Comparison of ENCODE assay signal across 16 cellular contexts in the genomic region with DNA sequence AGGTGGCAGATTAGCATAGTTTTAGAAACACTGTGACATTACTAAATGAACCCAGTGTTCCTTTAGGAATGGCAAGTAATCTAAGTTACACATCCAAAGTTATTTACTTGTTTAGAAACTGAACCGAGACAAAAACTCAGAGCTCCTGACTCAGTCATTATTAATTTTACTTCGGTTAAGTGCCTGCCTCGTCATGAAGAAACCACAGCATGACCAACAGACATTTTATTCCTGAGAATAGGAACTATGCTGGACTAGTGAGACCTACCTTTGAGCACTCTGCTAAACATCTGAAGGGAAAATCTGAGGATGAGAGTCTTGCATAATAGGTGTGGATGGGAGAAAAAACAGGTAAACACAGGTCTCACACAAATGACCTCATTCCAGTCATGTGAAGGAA. TPM values are rescaled to one million over a fixed set of nuclear protein-coding genes. Genes with fewer than 3 reads are reported as not detected.
DNase-seq lines count a peak whose midpoint lies in the region; TF ChIP-seq lines count a peak whose summit lies in the region.
"Had no signal": no experiment of that assay in that cellular context is flagged by ENCODE, and none has a peak within 500 bp of the region (broad histone marks: within the 10 kb centered on the region; RNA-seq: fewer than 3 reads in every experiment).

No MANE protein-coding gene starts in this region.

- H4K91ac ChIP-seq in mesenchymal stem cell (ENCODE audit: low read length): no peak overlapping the region

- no peak overlapping the region for H3K9ac ChIP-seq in mammary epithelial cell (ENCODE audit: insufficient read depth, low read length)
- H3K9ac ChIP-seq in mesenchymal stem cell (ENCODE audit: low read length): no peak overlapping the region
- H3K9ac ChIP-seq: BLaER1 treated with 17β-estradiol and CSF1 and Interleukin-3, amounts not matched to agents 10 nM and 100 nM had no signal

- H3K14ac ChIP-seq in mesenchymal stem cell (ENCODE audit: low read length in 2 of 2): no peak overlapping the region

- H2AFZ ChIP-seq in mammary epithelial cell (ENCODE audit: low read depth, low read length) (no peak overlapping the region), mesenchymal stem cell (ENCODE audit: low read depth, low read length) (no peak overlapping the region)

- no peak overlapping the region for H2BK120ac ChIP-seq in mesenchymal stem cell (ENCODE audit: low read depth, low read length)

- peaks cover 8% of the 10 kb centered on the region for H3K27me3 ChIP-seq in mammary epithelial cell (ENCODE audit: insufficient read depth, low read length)
- H3K27me3 ChIP-seq in mesenchymal stem cell (ENCODE audit: control insufficient read depth in 1 of 2, insufficient read depth in 1 of 2, low read length in 2 of 2): peaks cover 0 to 20% of the 10 kb centered on the region in 2 experiments

- no peak overlapping the region for H2AK5ac ChIP-seq in mesenchymal stem cell (ENCODE audit: low read length, severe bottlenecking)

- H3K27ac ChIP-seq in mammary epithelial cell (ENCODE audit: insufficient read depth, low read depth, low read length): no peak overlapping the region
- H3K27ac ChIP-seq in mesenchymal stem cell (ENCODE audit: low read length, poor library complexity, severe bottlenecking): no peak overlapping the region
- H3K27ac ChIP-seq: BLaER1 treated with 17β-estradiol and CSF1 and Interleukin-3, amounts not matched to agents 10 nM and 100 nM had no signal

- dilution Hi-C loops in mammary epithelial cell (cut with HindIII; ENCODE audit: low sequenced_read_pairs): no loop called here

- H3K4me2 ChIP-seq in mammary epithelial cell (ENCODE audit: insufficient read depth, low read depth, low read length): no peak overlapping the region
- H3K4me2 ChIP-seq in mesenchymal stem cell (ENCODE audit: low read length, poor library complexity, severe bottlenecking): no peak overlapping the region
- H3K4me2 ChIP-seq: BLaER1 treated with 17β-estradiol and CSF1 and Interleukin-3, amounts not matched to agents 10 nM and 100 nM had no signal

- H2BK12ac ChIP-seq in mesenchymal stem cell (ENCODE audit: low read length in 2 of 2): no peak overlapping the region

- POLR2A ChIA-PET in MCF 10A (lab: Yijun Ruan, JAX): no interaction called here

- CTCF ChIA-PET in mammary epithelial cell (lab: Charles Lee; ENCODE audit: low non-redundant PET) (no interaction called here), MCF 10A (lab: Yijun Ruan, JAX) (no interaction called here)

- H3K4me3 ChIP-seq in mammary epithelial cell (replicated peaks in 1 of 3; ENCODE audit: insufficient read depth in 1 of 3, low read depth in 2 of 3, low read length in 3 of 3) (no peak overlapping the region), mesenchymal stem cell (ENCODE audit: insufficient read depth in 1 of 2, low read depth in 1 of 2, low read length in 2 of 2) (no peak overlapping the region)
- H3K4me3 ChIP-seq: BLaER1 treated with 17β-estradiol and CSF1 and Interleukin-3, amounts not matched to agents 10 nM and 100 nM; HAP-1; K562 had no signal

- no peaks in the 10 kb centered on the region for H3K79me1 ChIP-seq in mesenchymal stem cell (replicated peaks; ENCODE audit: low read length, poor library complexity, severe bottlenecking)

- H2BK5ac ChIP-seq in mesenchymal stem cell (ENCODE audit: low read depth, low read length, poor library complexity, severe bottlenecking): no peak overlapping the region

- TF ChIP-seq CTCF in mammary epithelial cell (conservative IDR thresholded peaks at IDR 0.05 in 1 of 2, IDR thresholded peaks at IDR 0.05 in 1 of 2; ENCODE audit: extremely low read depth in 1 of 2, insufficient read depth in 1 of 2, low read depth in 1 of 2, low read length in 2 of 2): no peak
- TF ChIP-seq CTCF in MCF 10A (IDR thresholded peaks at IDR 0.05; ENCODE audit: unreplicated experiment): no peak
- TF ChIP-seq CTCF in brain (conservative IDR thresholded peaks at IDR 0.05): no peak

- no TSS peak for BruUV-seq in mammary epithelial cell (replicated peaks; lab: Mats Ljungman, UMichigan)
- BruUV-seq in MCF 10A (replicated peaks; lab: Mats Ljungman, UMichigan): no TSS peak

- peaks cover 8% of the 10 kb centered on the region for H3K9me3 Mint-ChIP-seq in MCF 10A (ENCODE audit: unreplicated experiment)
- no peaks in the 10 kb centered on the region for H3K9me3 Mint-ChIP-seq in brain
- H3K9me3 Mint-ChIP-seq: HFFc6 had no signal

- no peaks in the 10 kb centered on the region for H3K79me2 ChIP-seq in mammary epithelial cell (ENCODE audit: insufficient read depth, low read length)

- H3K4me1 ChIP-seq in mammary epithelial cell (ENCODE audit: insufficient read depth, low read length): no peaks in the 10 kb centered on the region
- peaks cover 9% of the 10 kb centered on the region for H3K4me1 ChIP-seq in mesenchymal stem cell (ENCODE audit: control insufficient read depth, insufficient read depth, low read depth, low read length)
- H3K4me1 ChIP-seq: BLaER1 treated with 17β-estradiol and CSF1 and Interleukin-3, amounts not matched to agents 10 nM and 100 nM; HAP-1 had no signal

- 30% methylated on average over 3 of the region's 3 CpGs for WGBS in mammary epithelial cell (ENCODE audit: low coverage, missing lambda C conversion rate)
- WGBS in mesenchymal stem cell: 75% methylated on average over 2 of the region's 3 CpGs

- peaks cover 44% of the 10 kb centered on the region for H3K27me3 Mint-ChIP-seq in MCF 10A (ENCODE audit: insufficient read depth, unreplicated experiment)
- peaks cover 3% of the 10 kb centered on the region for H3K27me3 Mint-ChIP-seq in brain

- H2BK15ac ChIP-seq in mesenchymal stem cell (ENCODE audit: low read depth, poor library complexity, severe bottlenecking): no peak overlapping the region

- H3K36me3 ChIP-seq in mammary epithelial cell (ENCODE audit: insufficient read depth, low read length): no peaks in the 10 kb centered on the region
- no peaks in the 10 kb centered on the region for H3K36me3 ChIP-seq in mesenchymal stem cell (ENCODE audit: control insufficient read depth in 1 of 2, insufficient read depth in 2 of 2, low read depth in 1 of 2, low read length in 2 of 2)
- H3K36me3 ChIP-seq: BLaER1 treated with 17β-estradiol and CSF1 and Interleukin-3, amounts not matched to agents 10 nM and 100 nM; HAP-1 had no signal

- H3K23ac ChIP-seq in mesenchymal stem cell (ENCODE audit: low read length in 2 of 2): no peak overlapping the region

- peaks cover 1% of the 10 kb centered on the region for H4K20me1 ChIP-seq in mammary epithelial cell (ENCODE audit: insufficient read depth, low read length)
- H4K20me1 ChIP-seq: BLaER1 treated with 17β-estradiol and CSF1 and Interleukin-3, amounts not matched to agents 10 nM and 100 nM had no signal

- in situ Hi-C loops in mammary epithelial cell (cut with MboI; ENCODE audit: low sequenced_read_pairs in 2 of 2): no loop called here

- intact Hi-C loops in mammary epithelial cell (cut with micrococcal nuclease) (no loop called here), MCF 10A (cut with micrococcal nuclease) (no loop called here)

- H3K18ac ChIP-seq in mesenchymal stem cell (ENCODE audit: low read depth in 1 of 2, low read length in 2 of 2): no peak overlapping the region

- H3K4me1 Mint-ChIP-seq in MCF 10A (ENCODE audit: insufficient read depth, unreplicated experiment): no peaks in the 10 kb centered on the region
- H3K4me1 Mint-ChIP-seq in brain: peaks cover 7% of the 10 kb centered on the region

- H3K27ac Mint-ChIP-seq in MCF 10A (ENCODE audit: low read depth, unreplicated experiment) (no peak overlapping the region), brain (peak overlapping the region in 1 of 5 experiments; percentile 26)
- H3K27ac Mint-ChIP-seq: CD4-positive, CD25-positive, alpha-beta regulatory T cell; HFFc6 had no signal

- H3K36me3 Mint-ChIP-seq in MCF 10A (ENCODE audit: insufficient read depth, unreplicated experiment): no peaks in the 10 kb centered on the region
- peaks cover 10% of the 10 kb centered on the region for H3K36me3 Mint-ChIP-seq in brain
- H3K36me3 Mint-ChIP-seq: CD4-positive, CD25-positive, alpha-beta regulatory T cell had no signal

- DNase-seq in mammary epithelial cell (peak; percentile 20), MCF 10A (ENCODE audit: unreplicated experiment) (no peak), HCEC 1CT (peak; percentile 26), NCI-H1092 (lab: John Stamatoyannopoulos, UW) (no peak), mesenchymal stem cell (no peak)
- DNase-seq in activated T-cell treated with anti-CD3 and anti-CD28 coated beads, Interleukin-2, amount 50 U/mL, for 1 hour: no peak
- DNase-seq: ACHN; CD4-positive, CD25-positive, alpha-beta regulatory T cell; DMS79; GDM1; HFFc6 had no signal

- H3K9me3 ChIP-seq in mammary epithelial cell (replicated peaks; ENCODE audit: insufficient read depth, low read length) (peaks cover 3% of the 10 kb centered on the region), mesenchymal stem cell (ENCODE audit: control insufficient read depth, low read length) (no peaks in the 10 kb centered on the region)
- H3K9me3 ChIP-seq: HAP-1 had no signal

- no peak overlapping the region for H3K4me3 Mint-ChIP-seq in MCF 10A (ENCODE audit: unreplicated experiment)
- H3K4me3 Mint-ChIP-seq in brain: peak overlapping the region in 4 of 5 experiments; percentile 26 to 54 (median 38)
- H3K4me3 Mint-ChIP-seq: HFFc6 had no signal

- H3K4ac ChIP-seq in mesenchymal stem cell (ENCODE audit: low read depth in 1 of 2, low read length in 2 of 2): no peak overlapping the region

- H4K8ac ChIP-seq in mesenchymal stem cell (ENCODE audit: low read length): no peak overlapping the region

RNA-seq across cellular contexts. Expression of a gene that starts 2.5 kb away (rescaled TPM):
- total RNA-seq in mammary epithelial cell (1 to 10 TPM; 3.2 to 9.3 TPM), MCF 10A (2022) (not detected in 2 replicates)
- polyA plus RNA-seq in mammary epithelial cell (0.09 TPM), brain (ENCODE audit: insufficient read depth, low read depth, low replicate concordance) (395 TPM)
- not detected for polyA minus RNA-seq in mammary epithelial cell
- 0.18 TPM for polyA plus RNA-seq in mesenchymal stem cell (2013, experiment 1 of 2)
- polyA plus RNA-seq in mesenchymal stem cell (2013, experiment 2 of 2): 0.11 TPM
- total RNA-seq: HFFc6, K562 had no signal
- polyA plus RNA-seq: K562 had no signal

RNA-seq across cellular contexts. Expression of a gene that starts 31.5 kb away (rescaled TPM):
- total RNA-seq in mammary epithelial cell: under 1 TPM in 1 of 2 donors, not detected in 1; 0.17 TPM
- 0.22 TPM for polyA plus RNA-seq in mammary epithelial cell
- polyA minus RNA-seq in mammary epithelial cell: not detected
- total RNA-seq in MCF 10A (2022): not detected in 2 replicates
- not detected for polyA plus RNA-seq in brain (ENCODE audit: insufficient read depth, low read depth, low replicate concordance)
- polyA plus RNA-seq in mesenchymal stem cell (2013, experiment 1 of 2): not detected
- polyA plus RNA-seq in mesenchymal stem cell (2013, experiment 2 of 2): not detected
- total RNA-seq: CD4-positive, CD25-positive, alpha-beta regulatory T cell; H1 had no signal
- polyA plus RNA-seq: CD4-positive, CD25-positive, alpha-beta regulatory T cell had no signal

Comparison
In these comparisons a context has a peak if more than half of its experiments do, and no peak if none do; other contexts are left out.
1. DNase-seq: peak in mammary epithelial cell (single experiment) and HCEC 1CT (single experiment); none in MCF 10A (single experiment), NCI-H1092 (single experiment), mesenchymal stem cell (single experiment) and activated T-cell treated with anti-CD3 and anti-CD28 coated beads, Interleukin-2, amount 50 U/mL, for 1 hour (single experiment).